ENCODE assay signal across 18 cellular contexts in genomic region chr17:40074175-40074512, GRCh38. TPM values are rescaled to one million over a fixed set of nuclear protein-coding genes. Genes with fewer than 3 reads are reported as not detected.
DNase-seq lines count a peak whose midpoint lies in the region; ATAC-seq and TF ChIP-seq lines count a peak whose summit lies in the region.
"Had no signal": no experiment of that assay in that cellular context is flagged by ENCODE, and none has a peak within 500 bp of the region (broad histone marks: within the 10 kb centered on the region; RNA-seq: fewer than 3 reads in every experiment).

No MANE protein-coding gene starts in this region.

- peaks cover 58% of the 10 kb centered on the region for H3K4me1 Mint-ChIP-seq in activated T-cell treated with anti-CD3 and anti-CD28 coated beads, Interleukin-2, amount 50 U/mL, for 24 hours (ENCODE audit: low read depth)
- peaks cover 52% of the 10 kb centered on the region for H3K4me1 Mint-ChIP-seq in activated T-cell treated with anti-CD3 and anti-CD28 coated beads, Interleukin-2, amount 50 U/mL, for 4 hours (ENCODE audit: low read depth)
- peaks cover 65% of the 10 kb centered on the region for H3K4me1 Mint-ChIP-seq in nephron
- H3K4me1 Mint-ChIP-seq in natural killer cell = peaks cover 37 to 67% of the 10 kb centered on the region in 2 donors

- no peak overlapping the region for H3K4me3 Mint-ChIP-seq in activated T-cell treated with anti-CD3 and anti-CD28 coated beads, Interleukin-2, amount 50 U/mL, for 24 hours
- H3K4me3 Mint-ChIP-seq in activated T-cell treated with anti-CD3 and anti-CD28 coated beads, Interleukin-2, amount 50 U/mL, for 4 hours = no peak overlapping the region
- H3K4me3 Mint-ChIP-seq in nephron (no peak overlapping the region), natural killer cell (no peak overlapping the region)
- H3K4me3 Mint-ChIP-seq: activated naive CD8-positive, alpha-beta T cell treated with anti-CD3 and anti-CD28 coated beads, Interleukin-2, amount 10 ng/mL, durations not matched to agents 7 days and 5 days had no signal

- ATAC-seq in activated T-cell treated with anti-CD3 and anti-CD28 coated beads, Interleukin-2, amount 50 U/mL, for 4 hours = no peak
- ATAC-seq in natural killer cell = no peak
- no peak for ATAC-seq in SK-N-SH treated with all-trans-retinoic acid at 6 μM for 48 hours

- peak overlapping the region; percentile 96 for H3K27ac ChIP-seq in duodenal mucosa (ENCODE audit: low read depth, low read length)
- H3K27ac ChIP-seq in tibial artery = peak overlapping the region; percentile 93 to 94

- TF ChIP-seq CTCF in nephron (IDR thresholded peaks at IDR 0.05; ENCODE audit: unreplicated experiment in 3 of 3) (no peak), tibial artery (IDR thresholded peaks at IDR 0.05) (no peak), natural killer cell (IDR thresholded peaks at IDR 0.05) (no peak), GM13976 (IDR thresholded peaks at IDR 0.05; ENCODE audit: borderline replicate concordance, control extremely low read depth, extremely low read depth, insufficient read depth, missing control alignments) (no peak)

- DNase-seq in activated T-cell treated with anti-CD3 and anti-CD28 coated beads, Interleukin-2, amount 50 U/mL, for 24 hours = no peak
- no peak for DNase-seq in activated T-cell treated with anti-CD3 and anti-CD28 coated beads, Interleukin-2, amount 50 U/mL, for 4 hours
- DNase-seq in tibial artery = no peak
- no peak for DNase-seq in natural killer cell
- no peak for DNase-seq in GM13976 (ENCODE audit: low spot score)
- DNase-seq: 8988T; activated naive CD8-positive, alpha-beta T cell treated with anti-CD3 and anti-CD28 coated beads, Interleukin-2, amount 10 ng/mL, durations not matched to agents 7 days and 5 days; Calu3; effector CD4-positive, alpha-beta T cell; KG1; NCI-H1436; stimulated activated CD4-positive, alpha-beta T cell treated with anti-CD3 and anti-CD28 coated beads, Interleukin-4, amount 100 ng/mL, for 24 hours had no signal

- H3K4me1 ChIP-seq in duodenal mucosa (ENCODE audit: control insufficient read depth in 1 of 2, insufficient read depth in 2 of 2, low read length in 2 of 2) = peaks cover 76 to 84% of the 10 kb centered on the region in 2 donors
- H3K4me1 ChIP-seq in tibial artery = peaks cover 15 to 92% (median 83%) of the 10 kb centered on the region in 4 donors

- peak overlapping the region; percentile 72 to 86 for H3K9ac ChIP-seq in duodenal mucosa (ENCODE audit: low read depth in 1 of 2, low read length in 2 of 2)

- intact Hi-C loops in tibial artery (cut with DNase I; ENCODE audit: low total_unique reads) = loop anchor here (5.0 kb wide), 1 partner anchor 33 kb away; no protein-coding TSS in a partner anchor
- intact Hi-C loops in natural killer cell (cut with micrococcal nuclease) = no loop called here

- peaks cover 13% of the 10 kb centered on the region for H3K36me3 Mint-ChIP-seq in activated T-cell treated with anti-CD3 and anti-CD28 coated beads, Interleukin-2, amount 50 U/mL, for 24 hours (ENCODE audit: low read depth)
- peaks cover 4% of the 10 kb centered on the region for H3K36me3 Mint-ChIP-seq in activated T-cell treated with anti-CD3 and anti-CD28 coated beads, Interleukin-2, amount 50 U/mL, for 4 hours (ENCODE audit: insufficient read depth)
- H3K36me3 Mint-ChIP-seq in nephron (ENCODE audit: low read depth) (peaks cover 20% of the 10 kb centered on the region), natural killer cell (no peaks in the 10 kb centered on the region)
- H3K36me3 Mint-ChIP-seq: activated naive CD8-positive, alpha-beta T cell treated with anti-CD3 and anti-CD28 coated beads, Interleukin-2, amount 10 ng/mL, durations not matched to agents 7 days and 5 days had no signal

- H3K9me3 ChIP-seq in duodenal mucosa (ENCODE audit: control insufficient read depth in 1 of 2, low read length in 2 of 2) (no peaks in the 10 kb centered on the region), tibial artery (no peaks in the 10 kb centered on the region)

- H3K27me3 Mint-ChIP-seq in activated T-cell treated with anti-CD3 and anti-CD28 coated beads, Interleukin-2, amount 50 U/mL, for 24 hours = no peaks in the 10 kb centered on the region
- H3K27me3 Mint-ChIP-seq in activated T-cell treated with anti-CD3 and anti-CD28 coated beads, Interleukin-2, amount 50 U/mL, for 4 hours (ENCODE audit: low read depth) = no peaks in the 10 kb centered on the region
- H3K27me3 Mint-ChIP-seq in nephron (ENCODE audit: low read depth) = no peaks in the 10 kb centered on the region
- H3K27me3 Mint-ChIP-seq in natural killer cell (ENCODE audit: low read depth in 2 of 2) = no peaks in the 10 kb centered on the region
- H3K27me3 Mint-ChIP-seq: activated naive CD8-positive, alpha-beta T cell treated with anti-CD3 and anti-CD28 coated beads, Interleukin-2, amount 10 ng/mL, durations not matched to agents 7 days and 5 days had no signal

- in situ Hi-C loops in GM13976 (cut with MboI; ENCODE audit: low sequenced_read_pairs, unreplicated experiment) = no loop called here

- peaks cover 7 to 27% of the 10 kb centered on the region in 2 donors for H3K36me3 ChIP-seq in duodenal mucosa (ENCODE audit: control insufficient read depth in 1 of 2, insufficient read depth in 2 of 2, low read length in 2 of 2)
- peaks cover 10 to 40% (median 10%) of the 10 kb centered on the region in 3 donors for H3K36me3 ChIP-seq in tibial artery

- peak overlapping the region; percentile 38 for H3K4me3 ChIP-seq in duodenal mucosa (ENCODE audit: low read depth in 1 of 2, low read length in 2 of 2)
- no peak overlapping the region for H3K4me3 ChIP-seq in tibial artery

- peak overlapping the region; percentile 8 for H3K27ac Mint-ChIP-seq in activated T-cell treated with anti-CD3 and anti-CD28 coated beads, Interleukin-2, amount 50 U/mL, for 24 hours
- H3K27ac Mint-ChIP-seq in nephron = peak overlapping the region; percentile 70 to 92 (median 86)
- H3K27ac Mint-ChIP-seq in natural killer cell = peak overlapping the region in 1 of 2 donors; percentile 70
- H3K27ac Mint-ChIP-seq: activated naive CD8-positive, alpha-beta T cell treated with anti-CD3 and anti-CD28 coated beads, Interleukin-2, amount 10 ng/mL, durations not matched to agents 7 days and 5 days had no signal

- H3K27me3 ChIP-seq in duodenal mucosa (ENCODE audit: control insufficient read depth in 1 of 2, insufficient read depth in 2 of 2, low read length in 2 of 2) (no peaks in the 10 kb centered on the region), tibial artery (no peaks in the 10 kb centered on the region)

- H3K9me3 Mint-ChIP-seq in activated T-cell treated with anti-CD3 and anti-CD28 coated beads, Interleukin-2, amount 50 U/mL, for 24 hours = no peaks in the 10 kb centered on the region
- no peaks in the 10 kb centered on the region for H3K9me3 Mint-ChIP-seq in activated T-cell treated with anti-CD3 and anti-CD28 coated beads, Interleukin-2, amount 50 U/mL, for 4 hours
- no peaks in the 10 kb centered on the region for H3K9me3 Mint-ChIP-seq in nephron
- no peaks in the 10 kb centered on the region for H3K9me3 Mint-ChIP-seq in natural killer cell
- H3K9me3 Mint-ChIP-seq: activated naive CD8-positive, alpha-beta T cell treated with anti-CD3 and anti-CD28 coated beads, Interleukin-2, amount 10 ng/mL, durations not matched to agents 7 days and 5 days had no signal

TF ChIP-seq in SK-N-SH treated with all-trans-retinoic acid at 6 μM for 48 hours, 23 proteins besides CTCF, POLR2A, EP300 and RAD21 (continues in another document):
- TF ChIP-seq ISL1 (CRISPR knock-in tag; IDR thresholded peaks at IDR 0.05) = no peak
- no peak for TF ChIP-seq CSRNP3 (CRISPR knock-in tag; IDR thresholded peaks at IDR 0.05)
- TF ChIP-seq CSDC2 (CRISPR knock-in tag; IDR thresholded peaks at IDR 0.05) = no peak
- no peak for TF ChIP-seq ZC3H10 (CRISPR knock-in tag; IDR thresholded peaks at IDR 0.05)
- TF ChIP-seq ZFP3 (CRISPR knock-in tag; IDR thresholded peaks at IDR 0.05) = no peak
- no peak for TF ChIP-seq CREB5 (CRISPR knock-in tag; IDR thresholded peaks at IDR 0.05; ENCODE audit: low read depth)
- no peak for TF ChIP-seq ESRRG (CRISPR knock-in tag; IDR thresholded peaks at IDR 0.05)
- TF ChIP-seq RARB (CRISPR knock-in tag; IDR thresholded peaks at IDR 0.05) = no peak

RNA-seq across cellular contexts. Expression of gene THRA, which starts 11.4 kb away (rescaled TPM):
- 10 to 100 TPM in 2 of 3 donors, 1 to 10 TPM in 1; 6.6 to 12.4 (median 10.3) TPM for total RNA-seq in activated T-cell treated with anti-CD3 and anti-CD28 coated beads, Interleukin-2, amount 50 U/mL, for 4 hours
- total RNA-seq in natural killer cell = 10 to 100 TPM; 40.8 to 55.7 (median 42.3) TPM

RNA-seq across cellular contexts. Expression of gene MED24, which starts 19.9 kb away (rescaled TPM):
- 100 to 1,000 TPM; 133 to 140 (median 134) TPM for total RNA-seq in activated T-cell treated with anti-CD3 and anti-CD28 coated beads, Interleukin-2, amount 50 U/mL, for 4 hours
- total RNA-seq in natural killer cell = 100 to 1,000 TPM; 115 to 141 (median 126) TPM

RNA-seq across cellular contexts. Expression of gene NR1D1, which starts 26.2 kb away (rescaled TPM):
- 10 to 100 TPM; 12.6 to 16.0 (median 13.7) TPM for total RNA-seq in activated T-cell treated with anti-CD3 and anti-CD28 coated beads, Interleukin-2, amount 50 U/mL, for 4 hours
- 10 to 100 TPM in 1 of 3 donors, 1 to 10 TPM in 2; 8.8 to 10.1 (median 9.9) TPM for total RNA-seq in natural killer cell

RNA-seq across cellular contexts. Expression of gene MSL1, which starts 47.6 kb away (rescaled TPM):
- total RNA-seq in activated T-cell treated with anti-CD3 and anti-CD28 coated beads, Interleukin-2, amount 50 U/mL, for 4 hours = 10 to 100 TPM; 63.3 to 68.5 (median 64.1) TPM
- 100 to 1,000 TPM in 2 of 3 donors, 10 to 100 TPM in 1; 99.0 to 124 (median 110) TPM for total RNA-seq in natural killer cell

RNA-seq across cellular contexts. Expression of gene CSF3, which starts 58.9 kb away (rescaled TPM):
- total RNA-seq in activated T-cell treated with anti-CD3 and anti-CD28 coated beads, Interleukin-2, amount 50 U/mL, for 4 hours = not detected
- not detected for total RNA-seq in natural killer cell
- total RNA-seq: activated naive CD8-positive, alpha-beta T cell treated with anti-CD3 and anti-CD28 coated beads, Interleukin-2, amount 10 ng/mL, durations not matched to agents 7 days and 5 days; liver; RPMI7951; subcutaneous adipose tissue had no signal

Comparison
In these comparisons a context has a peak if more than half of its experiments do, and no peak if none do; other contexts are left out.
1. H3K4me3 ChIP-seq: peak in duodenal mucosa (2 of 2); none in tibial artery (0 of 2).